Comparison of ENCODE assay signal across 10 cellular contexts in genomic region chr1:40058097-40058452, GRCh38. TPM values are rescaled to one million over a fixed set of nuclear protein-coding genes. Genes with fewer than 3 reads are reported as not detected.
A peak's percentile ranks its signal among the peaks of the same experiment; 100 is the strongest.
DNase-seq lines count a peak whose midpoint lies in the region; ATAC-seq and TF ChIP-seq lines count a peak whose summit lies in the region.
"Had no signal": no experiment of that assay in that cellular context is flagged by ENCODE, and none has a peak within 500 bp of the region (broad histone marks: within the 10 kb centered on the region; RNA-seq: fewer than 3 reads in every experiment).

No MANE protein-coding gene starts in this region.

- peaks cover 8 to 85% of the 10 kb centered on the region in 2 donors for H3K36me3 ChIP-seq in neuronal stem cell (replicated peaks in 1 of 2; ENCODE audit: control insufficient read depth in 2 of 2, insufficient read depth in 2 of 2, low read length in 2 of 2)

- no peak for ATAC-seq in activated naive CD8-positive, alpha-beta T cell treated with anti-CD3 and anti-CD28 coated beads, Interleukin-2, amount 50 U/mL, for 24 hours
- ATAC-seq in natural killer cell, result no peak

- no peak overlapping the region for H3K18ac ChIP-seq in neuronal stem cell (ENCODE audit: low read length)

- no peak overlapping the region for H3K4me3 ChIP-seq in HL-60 (replicated peaks; ENCODE audit: insufficient read depth, low read length)
- no peak overlapping the region for H3K4me3 ChIP-seq in neuronal stem cell (ENCODE audit: low read length in 2 of 2)

- no peak overlapping the region for H2BK120ac ChIP-seq in neuronal stem cell (ENCODE audit: low read depth, low read length)

- no peak overlapping the region for H2AFZ ChIP-seq in neuronal stem cell (ENCODE audit: low read length)

- no peak overlapping the region for H4K91ac ChIP-seq in neuronal stem cell (ENCODE audit: low read depth, low read length, poor library complexity)

- H3K9ac ChIP-seq in neuronal stem cell (ENCODE audit: low read depth, low read length, poor library complexity), result no peak overlapping the region

- H3K27me3 ChIP-seq in HL-60 (ENCODE audit: insufficient read depth, poor library complexity, severe bottlenecking), result no peaks in the 10 kb centered on the region
- no peaks in the 10 kb centered on the region for H3K27me3 ChIP-seq in neuronal stem cell (ENCODE audit: control insufficient read depth in 3 of 3, insufficient read depth in 3 of 3, low read depth in 1 of 3, low read length in 3 of 3)

- H2BK5ac ChIP-seq in neuronal stem cell (ENCODE audit: low read length), result no peak overlapping the region

- no peak overlapping the region for H3K4me3 Mint-ChIP-seq in activated naive CD8-positive, alpha-beta T cell treated with anti-CD3 and anti-CD28 coated beads, Interleukin-2, amount 50 U/mL, for 24 hours
- peak overlapping the region; percentile 85 for H3K4me3 Mint-ChIP-seq in natural killer cell

- no peak overlapping the region for H2AK5ac ChIP-seq in neuronal stem cell (ENCODE audit: low read depth, low read length)

- H3K4me2 ChIP-seq in neuronal stem cell (ENCODE audit: insufficient read depth, low read length, poor library complexity, severe bottlenecking), result no peak overlapping the region

- TF ChIP-seq CTCF in C4-2B (conservative IDR thresholded peaks at IDR 0.05) (no peak), HL-60 (IDR thresholded peaks at IDR 0.05; ENCODE audit: insufficient read depth, low read length) (no peak), natural killer cell (IDR thresholded peaks at IDR 0.05) (no peak)

- H3K27me3 Mint-ChIP-seq in activated naive CD8-positive, alpha-beta T cell treated with anti-CD3 and anti-CD28 coated beads, Interleukin-2, amount 50 U/mL, for 24 hours, result no peaks in the 10 kb centered on the region
- H3K27me3 Mint-ChIP-seq in natural killer cell (ENCODE audit: low read depth in 2 of 2), result no peaks in the 10 kb centered on the region

- 0 out of 2 replicates have a peak overlapping the region, but pooled peaks have one; percentile 10 for H3K27ac ChIP-seq in C4-2B
- H3K27ac ChIP-seq in HL-60 (replicated peaks), result peak overlapping the region; percentile 78
- H3K27ac ChIP-seq in neuronal stem cell (replicated peaks; ENCODE audit: low read length), result no peak overlapping the region

- intact Hi-C loops in natural killer cell (cut with micrococcal nuclease), result loop anchor here (2.0 kb wide), 1 partner anchor 17 kb away; the partner anchor contains the start of gene CAP1

- no CpG with 5 or more reads among the region's 1 CpG for WGBS in neuronal stem cell (ENCODE audit: extremely low coverage in 2 of 2, insufficient read length in 2 of 2, insufficient replicate concordance in 1 of 2), 2 donors

- H3K36me3 Mint-ChIP-seq in activated naive CD8-positive, alpha-beta T cell treated with anti-CD3 and anti-CD28 coated beads, Interleukin-2, amount 50 U/mL, for 24 hours (ENCODE audit: low read depth), result peaks cover 70% of the 10 kb centered on the region
- H3K36me3 Mint-ChIP-seq in natural killer cell, result no peaks in the 10 kb centered on the region

- no peaks in the 10 kb centered on the region for H3K79me1 ChIP-seq in neuronal stem cell (ENCODE audit: low read depth, low read length)

- H3K4me1 Mint-ChIP-seq in activated naive CD8-positive, alpha-beta T cell treated with anti-CD3 and anti-CD28 coated beads, Interleukin-2, amount 50 U/mL, for 24 hours, result peaks cover 89% of the 10 kb centered on the region
- H3K4me1 Mint-ChIP-seq in natural killer cell, result peaks cover 89 to 95% of the 10 kb centered on the region in 2 donors

- no peak overlapping the region for H2BK15ac ChIP-seq in neuronal stem cell (ENCODE audit: low read length)

- no peaks in the 10 kb centered on the region for H3K4me1 ChIP-seq in neuronal stem cell (ENCODE audit: control insufficient read depth in 2 of 2, insufficient read depth in 1 of 2, low read depth in 1 of 2, low read length in 2 of 2)

- no peak overlapping the region for H2BK12ac ChIP-seq in neuronal stem cell (ENCODE audit: low read length)

- no peak overlapping the region for H3K4ac ChIP-seq in neuronal stem cell (ENCODE audit: low read length)

- no peak overlapping the region for H3K23ac ChIP-seq in neuronal stem cell (ENCODE audit: low read depth, low read length, poor library complexity)

- H3K9me3 Mint-ChIP-seq in activated naive CD8-positive, alpha-beta T cell treated with anti-CD3 and anti-CD28 coated beads, Interleukin-2, amount 50 U/mL, for 24 hours, result no peaks in the 10 kb centered on the region
- no peaks in the 10 kb centered on the region for H3K9me3 Mint-ChIP-seq in natural killer cell

- H4K8ac ChIP-seq in neuronal stem cell (ENCODE audit: low read depth, low read length), result no peak overlapping the region

- DNase-seq in HL-60 (ENCODE audit: low read depth in 1 of 2, low spot score in 1 of 2), result no peak
- no peak for DNase-seq in activated naive CD8-positive, alpha-beta T cell treated with anti-CD3 and anti-CD28 coated beads, Interleukin-2, amount 50 U/mL, for 24 hours
- DNase-seq in natural killer cell, result no peak
- DNase-seq in neuronal stem cell (ENCODE audit: low spot score), result no peak
- no peak for DNase-seq in HuH-7 (ENCODE audit: low spot score)
- no peak for DNase-seq in NCI-H2227 treated with DMSO at 0.1 percent for 48 hours (lab: John Stamatoyannopoulos, UW)
- no peak for DNase-seq in HCEC 1CT
- DNase-seq: Caco-2, NCI-H748 treated with DMSO at 0.1 percent for 48 hours had no signal

- peak overlapping the region; percentile 92 for H3K27ac Mint-ChIP-seq in activated naive CD8-positive, alpha-beta T cell treated with anti-CD3 and anti-CD28 coated beads, Interleukin-2, amount 50 U/mL, for 24 hours
- H3K27ac Mint-ChIP-seq in natural killer cell, result peak overlapping the region; percentile 77 to 95

- no peaks in the 10 kb centered on the region for H3K9me3 ChIP-seq in neuronal stem cell (replicated peaks in 1 of 2; ENCODE audit: control insufficient read depth in 2 of 2, insufficient read depth in 1 of 2, low read depth in 1 of 2, low read length in 2 of 2)
- H3K9me3 ChIP-seq: Caco-2 had no signal

- no peak overlapping the region for H3K14ac ChIP-seq in neuronal stem cell (ENCODE audit: low read length)

RNA-seq across cellular contexts. Expression of gene CAP1, which starts 17.5 kb away (rescaled TPM):
- 100 to 1,000 TPM; 482 to 541 (median 537) TPM for total RNA-seq in natural killer cell
- 116 TPM for polyA plus RNA-seq in neuronal stem cell (2013, experiment 1 of 2)
- 119 TPM for polyA plus RNA-seq in neuronal stem cell (2013, experiment 2 of 2)

RNA-seq across cellular contexts. Expression of gene PPT1, which starts 39.0 kb away (rescaled TPM):
- total RNA-seq in natural killer cell, result 10 to 100 TPM; 24.9 to 34.5 (median 29.9) TPM
- polyA plus RNA-seq in neuronal stem cell (2013, experiment 1 of 2), result 111 TPM
- polyA plus RNA-seq in neuronal stem cell (2013, experiment 2 of 2), result 109 TPM
